17 cellular contexts compared by ENCODE assay signal in the genomic region with DNA sequence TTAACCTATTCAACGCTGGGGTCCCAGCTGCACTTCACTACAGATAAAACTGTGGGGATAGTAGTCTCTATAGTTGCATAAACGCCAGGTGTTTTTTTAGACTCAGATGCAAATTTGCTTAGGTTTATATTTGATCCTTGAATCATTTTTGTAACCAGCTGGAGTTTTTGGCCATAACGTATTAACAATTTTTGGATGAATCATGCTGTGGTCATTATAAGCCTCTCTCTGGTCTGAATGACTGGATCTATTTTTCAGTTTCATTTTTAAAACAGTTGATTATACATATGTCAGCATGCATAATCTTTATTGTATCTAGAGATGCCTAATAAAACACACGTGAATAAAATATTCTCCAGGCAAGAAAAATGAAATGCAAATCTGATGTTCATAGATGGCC.
DNase-seq lines count a peak whose midpoint lies in the region; ATAC-seq and TF ChIP-seq lines count a peak whose summit lies in the region.
"Had no signal": no experiment of that assay in that cellular context is flagged by ENCODE, and none has a peak within 500 bp of the region (broad histone marks: within the 10 kb centered on the region; RNA-seq: fewer than 3 reads in every experiment).

No MANE protein-coding gene starts in this region.

- TF ChIP-seq POLR2A in prostate gland (IDR thresholded peaks at IDR 0.05): no peak

- H3K4me1 ChIP-seq in prostate gland (replicated peaks): no peaks in the 10 kb centered on the region

- H3K27ac ChIP-seq in prostate gland: no peak overlapping the region
- H3K27ac ChIP-seq: epithelial cell of prostate had no signal

- intact Hi-C loops in prostate gland (cut with DNase I): no loop called here

- peak; percentile 45 for DNase-seq in EL
- peak; percentile 4 for DNase-seq in hepatic stellate cell (ENCODE audit: low spot score)
- no peak for DNase-seq in prostate gland (ENCODE audit: low spot score)
- no peak for DNase-seq in NCI-H748 treated with DMSO at 0.1 percent for 48 hours (lab: John Stamatoyannopoulos, UW)
- DNase-seq: activated CD4-positive, alpha-beta T cell treated with anti-CD3 and anti-CD28 coated beads for 4 hours; activated T-cell treated with anti-CD3 and anti-CD28 coated beads, Interleukin-2, amount 50 U/mL, for 1 hour; cerebellar nuclear complex; mucosa of descending colon; NCI-H1694; NCI-H510A; posterior cingulate gyrus; substantia nigra had no signal

- H3K36me3 ChIP-seq in prostate gland: no peaks in the 10 kb centered on the region

- H3K9me3 ChIP-seq in prostate gland: no peaks in the 10 kb centered on the region
- H3K9me3 ChIP-seq: mucosa of descending colon had no signal

- TF ChIP-seq CTCF in prostate gland (IDR thresholded peaks at IDR 0.05): no peak

- H3K4me3 ChIP-seq in prostate gland: no peak overlapping the region
- H3K4me3 ChIP-seq: mucosa of descending colon had no signal

- WGBS in prostate gland: 58% methylated on average over 4 of the region's 4 CpGs

- H3K27me3 ChIP-seq in prostate gland (replicated peaks; ENCODE audit: insufficient read depth): no peaks in the 10 kb centered on the region

- ATAC-seq in HG02938 (IDR thresholded peaks at IDR 0.05; ENCODE audit: unreplicated experiment) (peak; percentile 45), SK-N-SH treated with all-trans-retinoic acid at 6 μM for 48 hours (peak; percentile 58; the same call in 2 of the 3 replicates), HG02870 (IDR thresholded peaks at IDR 0.05; ENCODE audit: unreplicated experiment) (no peak), HG02642 (IDR thresholded peaks at IDR 0.05; ENCODE audit: poor library complexity, unreplicated experiment) (no peak)
- ATAC-seq: mucosa of descending colon had no signal

TF ChIP-seq in SK-N-SH treated with all-trans-retinoic acid at 6 μM for 48 hours, 23 proteins besides CTCF, POLR2A, EP300 and RAD21:
- TF ChIP-seq ZNF70 (CRISPR knock-in tag; IDR thresholded peaks at IDR 0.05) (no peak), RARB (CRISPR knock-in tag; IDR thresholded peaks at IDR 0.05) (no peak), TCF4 (CRISPR knock-in tag; IDR thresholded peaks at IDR 0.05; ENCODE audit: borderline replicate concordance) (no peak), ZNF565 (CRISPR knock-in tag; conservative IDR thresholded peaks at IDR 0.05; ENCODE audit: low read depth) (no peak), OSR1 (CRISPR knock-in tag; IDR thresholded peaks at IDR 0.05) (no peak), BACH2 (CRISPR knock-in tag; IDR thresholded peaks at IDR 0.05; ENCODE audit: borderline replicate concordance) (no peak), ESRRG (CRISPR knock-in tag; IDR thresholded peaks at IDR 0.05) (no peak), POU6F1 (CRISPR knock-in tag; IDR thresholded peaks at IDR 0.05; ENCODE audit: borderline replicate concordance, low read depth) (no peak), TSHZ2 (CRISPR knock-in tag; IDR thresholded peaks at IDR 0.05) (no peak), ISL1 (CRISPR knock-in tag; IDR thresholded peaks at IDR 0.05) (no peak), PPARA (CRISPR knock-in tag; IDR thresholded peaks at IDR 0.05; ENCODE audit: borderline replicate concordance) (no peak), TOX (CRISPR knock-in tag; IDR thresholded peaks at IDR 0.05; ENCODE audit: borderline replicate concordance) (no peak), ZFP30 (CRISPR knock-in tag; IDR thresholded peaks at IDR 0.05) (no peak)
- TF ChIP-seq, protein P1, sequence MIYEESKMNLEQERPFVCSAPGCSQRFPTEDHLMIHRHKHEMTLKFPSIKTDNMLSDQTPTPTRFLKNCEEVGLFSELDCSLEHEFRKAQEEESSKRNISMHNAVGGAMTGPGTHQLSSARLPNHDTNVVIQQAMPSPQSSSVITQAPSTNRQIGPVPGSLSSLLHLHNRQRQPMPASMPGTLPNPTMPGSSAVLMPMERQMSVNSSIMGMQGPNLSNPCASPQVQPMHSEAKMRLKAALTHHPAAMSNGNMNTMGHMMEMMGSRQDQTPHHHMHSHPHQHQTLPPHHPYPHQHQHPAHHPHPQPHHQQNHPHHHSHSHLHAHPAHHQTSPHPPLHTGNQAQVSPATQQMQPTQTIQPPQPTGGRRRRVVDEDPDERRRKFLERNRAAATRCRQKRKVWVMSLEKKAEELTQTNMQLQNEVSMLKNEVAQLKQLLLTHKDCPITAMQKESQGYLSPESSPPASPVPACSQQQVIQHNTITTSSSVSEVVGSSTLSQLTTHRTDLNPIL (CRISPR knock-in tag; IDR thresholded peaks at IDR 0.05; ENCODE audit: low read depth): no peak
- TF ChIP-seq, protein P2, sequence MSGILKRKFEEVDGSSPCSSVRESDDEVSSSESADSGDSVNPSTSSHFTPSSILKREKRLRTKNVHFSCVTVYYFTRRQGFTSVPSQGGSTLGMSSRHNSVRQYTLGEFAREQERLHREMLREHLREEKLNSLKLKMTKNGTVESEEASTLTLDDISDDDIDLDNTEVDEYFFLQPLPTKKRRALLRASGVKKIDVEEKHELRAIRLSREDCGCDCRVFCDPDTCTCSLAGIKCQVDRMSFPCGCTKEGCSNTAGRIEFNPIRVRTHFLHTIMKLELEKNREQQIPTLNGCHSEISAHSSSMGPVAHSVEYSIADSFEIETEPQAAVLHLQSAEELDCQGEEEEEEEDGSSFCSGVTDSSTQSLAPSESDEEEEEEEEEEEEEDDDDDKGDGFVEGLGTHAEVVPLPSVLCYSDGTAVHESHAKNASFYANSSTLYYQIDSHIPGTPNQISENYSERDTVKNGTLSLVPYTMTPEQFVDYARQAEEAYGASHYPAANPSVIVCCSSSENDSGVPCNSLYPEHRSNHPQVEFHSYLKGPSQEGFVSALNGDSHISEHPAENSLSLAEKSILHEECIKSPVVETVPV (CRISPR knock-in tag; IDR thresholded peaks at IDR 0.05): no peak
TF ChIP-seq in SK-N-SH treated with all-trans-retinoic acid at 6 μM for 48 hours: peak in this region for 0.

Comparison
In these comparisons a context has a peak if more than half of its experiments do, and no peak if none do; other contexts are left out.
1. DNase-seq: peak in EL (single experiment) and hepatic stellate cell (single experiment); none in prostate gland (single experiment) and NCI-H748 treated with DMSO at 0.1 percent for 48 hours (single experiment).
2. ATAC-seq: peak in HG02938 (single experiment) and SK-N-SH treated with all-trans-retinoic acid at 6 μM for 48 hours (single experiment); none in HG02870 (single experiment) and HG02642 (single experiment).